ENCODE assay signal across 9 cellular contexts in the genomic region with DNA sequence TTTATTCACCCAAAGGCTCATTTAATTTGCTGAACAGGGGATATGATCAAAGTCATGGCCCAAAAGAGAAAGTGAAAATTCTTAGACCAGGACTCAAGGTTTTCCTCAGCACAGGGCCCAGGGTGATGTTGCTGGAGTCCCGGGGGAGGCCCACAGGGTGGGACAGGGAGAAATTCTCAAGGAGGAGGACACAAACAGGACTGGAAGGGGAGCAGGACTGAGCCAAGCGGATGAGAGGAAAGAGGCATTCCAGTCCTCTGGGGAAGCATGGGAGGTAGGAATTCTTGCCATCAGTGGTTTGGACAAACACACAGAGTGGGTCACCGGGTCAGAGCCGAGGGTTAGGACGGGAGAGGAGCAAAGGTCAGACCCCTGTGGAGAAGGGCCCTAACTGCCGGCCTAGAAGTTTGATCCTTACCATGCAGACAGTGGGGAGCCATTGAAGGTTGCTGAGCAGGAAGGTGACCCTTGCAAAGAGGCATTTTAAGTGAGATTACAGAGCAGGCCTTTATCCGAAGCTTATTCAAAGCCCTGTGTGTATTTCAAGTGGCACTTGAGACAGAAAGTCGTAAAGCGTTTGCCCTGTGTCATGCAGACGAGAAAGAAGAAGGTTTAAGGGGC.
DNase-seq lines count a peak whose midpoint lies in the region; ATAC-seq and TF ChIP-seq lines count a peak whose summit lies in the region.
"Had no signal": no experiment of that assay in that cellular context is flagged by ENCODE, and none has a peak within 500 bp of the region (broad histone marks: within the 10 kb centered on the region; RNA-seq: fewer than 3 reads in every experiment).

No MANE protein-coding gene starts in this region.

- H3K4me2 ChIP-seq in DOHH2 (ENCODE audit: low read length) (peak overlapping the region; percentile 77), GM23248 (ENCODE audit: unreplicated experiment) (no peak overlapping the region)

- H3K9me3 ChIP-seq in DOHH2 (ENCODE audit: control insufficient read depth, insufficient read depth, low read length) = no peaks in the 10 kb centered on the region
- H3K9me3 ChIP-seq in esophagus (ENCODE audit: control insufficient read depth in 2 of 2, insufficient read depth in 1 of 2, low read depth in 1 of 2, low read length in 1 of 2) = no peaks in the 10 kb centered on the region
- no peaks in the 10 kb centered on the region for H3K9me3 ChIP-seq in GM23248 (ENCODE audit: low read depth)

- WGBS in esophagus, 2 donors = 55 to 67% methylated on average over 10 of the region's 10 CpGs
- WGBS in GM23248 (ENCODE audit: low coverage in 1 of 2, low lambda C conversion rate in 2 of 2, missing lambda C conversion rate in 2 of 2), 2 experiments = 89 to 90% methylated on average over 10 of the region's 10 CpGs

- in situ Hi-C loops in GM23248 (cut with MboI) = no loop called here

- H3K9me2 ChIP-seq in DOHH2 (replicated peaks; ENCODE audit: control insufficient read depth, low read length) (no peaks in the 10 kb centered on the region), GM23248 (ENCODE audit: insufficient read depth) (no peaks in the 10 kb centered on the region)

- H3K79me2 ChIP-seq in DOHH2 (ENCODE audit: control insufficient read depth, low read length) (peaks cover 95% of the 10 kb centered on the region), GM23248 (ENCODE audit: insufficient read depth) (peaks cover 60% of the 10 kb centered on the region)

- TF ChIP-seq CTCF in DOHH2 (IDR thresholded peaks at IDR 0.05; ENCODE audit: low read depth, low read length, poor library complexity, severe bottlenecking) = no peak
- TF ChIP-seq CTCF in progenitor cell of endocrine pancreas (IDR thresholded peaks at IDR 0.05; ENCODE audit: unreplicated experiment) = no peak
- no peak for TF ChIP-seq CTCF in glutamatergic neuron (IDR thresholded peaks at IDR 0.05; ENCODE audit: partially characterized antibody, unreplicated experiment)

- no peak overlapping the region for H2AFZ ChIP-seq in GM23248

- H3F3A ChIP-seq in DOHH2 (ENCODE audit: control insufficient read depth, insufficient read depth) = peaks cover 12% of the 10 kb centered on the region
- H3F3A ChIP-seq in GM23248 (ENCODE audit: insufficient read depth) = peaks cover 44% of the 10 kb centered on the region

- DNase-seq in OCI-M1 (lab: John Stamatoyannopoulos, UW) = peak; percentile 37
- DNase-seq in progenitor cell of endocrine pancreas (ENCODE audit: low spot score, unreplicated experiment) = no peak
- DNase-seq in NOMO-1 treated with dmso at 0.1 percent for 144 hours (lab: John Stamatoyannopoulos, UW; ENCODE audit: unreplicated experiment) = no peak
- no peak for DNase-seq in GM23248
- DNase-seq in glutamatergic neuron = no peak
- DNase-seq: NCI-H1048 had no signal

- H3K4me1 ChIP-seq in DOHH2 (ENCODE audit: control insufficient read depth, low read length) = peaks cover 75% of the 10 kb centered on the region
- peaks cover 7 to 20% of the 10 kb centered on the region in 2 donors for H3K4me1 ChIP-seq in esophagus (ENCODE audit: control insufficient read depth in 2 of 2, insufficient read depth in 2 of 2, low read length in 1 of 2)
- peaks cover 30% of the 10 kb centered on the region for H3K4me1 ChIP-seq in GM23248 (ENCODE audit: insufficient read depth)

- H3K27me3 ChIP-seq in DOHH2 (ENCODE audit: control insufficient read depth, low read length) (no peaks in the 10 kb centered on the region), esophagus (ENCODE audit: control insufficient read depth in 1 of 2, insufficient read depth in 2 of 2, low read length in 2 of 2) (no peaks in the 10 kb centered on the region), GM23248 (replicated peaks; ENCODE audit: insufficient read depth) (no peaks in the 10 kb centered on the region)

- H3K4me3 ChIP-seq in DOHH2 (ENCODE audit: low read length) = no peak overlapping the region
- H3K4me3 ChIP-seq in esophagus (ENCODE audit: low read depth in 1 of 2, low read length in 2 of 2) = no peak overlapping the region
- H3K4me3 ChIP-seq in GM23248 = no peak overlapping the region

- H3K27ac ChIP-seq in DOHH2 (ENCODE audit: low read depth, low read length) (no peak overlapping the region), esophagus (ENCODE audit: low read depth in 2 of 2, low read length in 1 of 2) (peak overlapping the region; percentile 88 to 98), GM23248 (no peak overlapping the region)

- no peaks in the 10 kb centered on the region for H3K27me3 Mint-ChIP-seq in progenitor cell of endocrine pancreas
- H3K27me3 Mint-ChIP-seq in glutamatergic neuron (ENCODE audit: unreplicated experiment) = peaks cover 7% of the 10 kb centered on the region

- ATAC-seq in GM21737 (IDR thresholded peaks at IDR 0.05; ENCODE audit: unreplicated experiment) = no peak

- H3K9me3 Mint-ChIP-seq in progenitor cell of endocrine pancreas (ENCODE audit: low read depth) = no peaks in the 10 kb centered on the region
- peaks cover 11% of the 10 kb centered on the region for H3K9me3 Mint-ChIP-seq in glutamatergic neuron (ENCODE audit: unreplicated experiment)

- H3K36me3 Mint-ChIP-seq in progenitor cell of endocrine pancreas (ENCODE audit: insufficient read depth) (peaks cover 1% of the 10 kb centered on the region), glutamatergic neuron (ENCODE audit: unreplicated experiment) (no peaks in the 10 kb centered on the region)

- H4K20me1 ChIP-seq in DOHH2 (ENCODE audit: control insufficient read depth, insufficient read depth, low read depth, low read length) (no peaks in the 10 kb centered on the region), GM23248 (ENCODE audit: insufficient read depth) (no peaks in the 10 kb centered on the region)

- H3K9ac ChIP-seq in GM23248 = no peak overlapping the region

- peaks cover 38% of the 10 kb centered on the region for H3K36me3 ChIP-seq in DOHH2 (ENCODE audit: control insufficient read depth, low read length)
- peaks cover 0 to 5% of the 10 kb centered on the region in 2 donors for H3K36me3 ChIP-seq in esophagus (ENCODE audit: control insufficient read depth in 2 of 2, insufficient read depth in 2 of 2, low read length in 1 of 2)
- H3K36me3 ChIP-seq in GM23248 (ENCODE audit: low read depth) = no peaks in the 10 kb centered on the region; the same call in 1 of the 2 replicates

- peak overlapping the region; percentile 33 for H3K4me3 Mint-ChIP-seq in progenitor cell of endocrine pancreas (ENCODE audit: low read depth)
- H3K4me3 Mint-ChIP-seq in glutamatergic neuron (ENCODE audit: unreplicated experiment) = no peak overlapping the region

- peaks cover 46% of the 10 kb centered on the region for H3K4me1 Mint-ChIP-seq in progenitor cell of endocrine pancreas (ENCODE audit: low read depth)
- peaks cover 30% of the 10 kb centered on the region for H3K4me1 Mint-ChIP-seq in glutamatergic neuron (ENCODE audit: low read depth, unreplicated experiment)

- H3K27ac Mint-ChIP-seq in progenitor cell of endocrine pancreas (peak overlapping the region; percentile 95), glutamatergic neuron (ENCODE audit: unreplicated experiment) (no peak overlapping the region)

Comparison
In these comparisons a context has a peak if more than half of its experiments do, and no peak if none do; other contexts are left out.
1. H3K27ac ChIP-seq: peak in esophagus (2 of 2); none in DOHH2 (single experiment) and GM23248 (single experiment).